Comparison of ENCODE assay signal across 23 cellular contexts in genomic region chr2:88713408-88713807, GRCh38.
"Had no signal": no experiment of that assay in that cellular context is flagged by ENCODE, and none has a peak within 500 bp of the region (broad histone marks: within the 10 kb centered on the region; RNA-seq: fewer than 3 reads in every experiment).

No MANE protein-coding gene starts in this region.

- ATAC-seq: HepG2, SK-N-SH treated with all-trans-retinoic acid at 6 μM for 48 hours had no signal

- DNase-seq: IMR-90, Karpas-422, KG1, MG63, NCI-H1092, NCI-H1105 treated with DMSO at 0.1 percent for 48 hours, NCI-H1417 treated with DMSO at 0.1 percent for 48 hours, NCI-H146, NCI-H1694 treated with DMSO at 0.1 percent for 48 hours, NCI-H1930, NCI-H2081 treated with DMSO at 0.1 percent for 48 hours, NCI-H2171, NCI-H226, NCI-H446, NCI-H510A, NCI-H524 treated with DMSO at 0.1 percent for 48 hours, NCI-H69, NCI-H774, RPMI8226, SHP77 treated with DMSO at 0.1 percent for 48 hours, SJCRH30 had no signal

- H3K9me3 ChIP-seq: MG63, SJCRH30 had no signal

- H3K4me3 ChIP-seq: MG63, SJCRH30 had no signal

- H3K36me3 ChIP-seq: MG63, SJCRH30 had no signal

- H3K4me1 ChIP-seq: SJCRH30 had no signal

- H3K27me3 ChIP-seq: MG63, SJCRH30 had no signal

- H3K27ac ChIP-seq: SJCRH30 had no signal
